In the genomic region with DNA sequence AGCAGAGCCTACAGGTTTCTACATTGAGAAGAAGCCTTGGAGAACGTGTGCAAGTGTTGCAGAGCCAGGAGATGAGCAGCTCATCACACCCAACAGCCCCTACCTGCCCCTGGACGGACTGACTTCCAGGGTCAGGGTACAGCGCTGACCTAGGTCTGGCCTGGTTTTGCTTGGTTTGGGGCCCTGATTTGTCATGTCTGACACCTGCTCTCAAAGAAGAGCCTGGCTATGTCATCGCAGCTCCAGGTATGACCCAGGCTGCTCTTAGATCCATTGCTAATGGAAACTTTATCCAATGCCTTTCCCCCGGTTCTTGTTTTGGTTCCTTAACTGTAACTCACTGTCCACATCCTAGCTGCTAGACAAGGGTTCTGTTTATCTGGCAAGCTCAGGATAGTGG, we compare ENCODE assay signal across 5 cellular contexts.
"Had no signal": no experiment of that assay in that cellular context is flagged by ENCODE, and none has a peak within 500 bp of the region (broad histone marks: within the 10 kb centered on the region; RNA-seq: fewer than 3 reads in every experiment).

No MANE protein-coding gene starts in this region.

- H2AFZ ChIP-seq: GM23248 had no signal

- FAIRE-seq: HTR-8/SVneo had no signal

- H3K9ac ChIP-seq: GM23248 had no signal

- H3K4me3 ChIP-seq: GM23248 had no signal

- DNase-seq: GM23248, H9, HCEC 1CT, KG1 had no signal

- H3K27ac ChIP-seq: GM23248 had no signal
